28 cellular contexts compared by ENCODE assay signal in the genomic region with DNA sequence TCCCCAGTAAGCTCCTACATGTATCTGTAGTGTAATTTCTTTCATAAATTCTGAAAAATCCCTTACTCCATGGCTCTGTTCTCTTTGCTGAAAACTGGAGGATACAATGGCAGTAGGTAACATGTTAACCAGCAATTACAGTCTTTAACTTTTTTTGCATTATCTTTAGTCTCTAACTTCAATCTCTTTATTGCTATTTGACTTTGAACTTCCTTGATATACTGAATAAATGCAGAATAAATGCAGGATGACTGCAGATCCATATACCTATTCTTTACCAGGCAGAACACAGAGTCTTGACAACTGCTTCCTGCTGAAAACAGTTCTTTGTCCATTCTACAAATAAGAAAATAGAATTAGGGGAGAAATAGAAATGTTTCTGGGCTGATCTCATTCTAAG.
"Had no signal": no experiment of that assay in that cellular context is flagged by ENCODE, and none has a peak within 500 bp of the region (broad histone marks: within the 10 kb centered on the region; RNA-seq: fewer than 3 reads in every experiment).

No MANE protein-coding gene starts in this region.

- H3K27me3 ChIP-seq: ascending aorta, cardiac muscle cell had no signal

- ATAC-seq: activated CD8-positive, alpha-beta T cell treated with anti-CD3 and anti-CD28 coated beads for 36 hours; activated naive CD8-positive, alpha-beta T cell treated with anti-CD3 and anti-CD28 coated beads, Interleukin-2, amount 50 U/mL, for 24 hours had no signal

- H3K36me3 ChIP-seq: ascending aorta, cardiac muscle cell had no signal

- DNase-seq: activated B cell treated with CpG ODN at 0.5 μM for 24 hours; activated CD4-positive, alpha-beta memory T cell treated with anti-CD3 and anti-CD28 coated beads for 36 hours; activated CD4-positive, alpha-beta T cell treated with anti-CD3 and anti-CD28 coated beads for 4 hours; activated CD4-positive, alpha-beta T cell treated with anti-CD3 and anti-CD28 coated beads, Interleukin-2, amount 50 U/mL, for 1 hour; activated CD4-positive, alpha-beta T cell treated with anti-CD3 and anti-CD28 coated beads, Interleukin-2, amount 50 U/mL, for 4 hours; activated CD4-positive, CD25-positive, alpha-beta regulatory T cell treated with anti-CD3 and anti-CD28 coated beads, Interleukin-2, amount 50 U/mL, for 72 hours; activated CD8-positive, alpha-beta memory T cell treated with anti-CD3 and anti-CD28 coated beads, Interleukin-2, amount 50 U/mL, for 48 hours; activated CD8-positive, alpha-beta T cell treated with anti-CD3 and anti-CD28 coated beads for 36 hours; activated effector memory CD4-positive, alpha-beta T cell treated with Interleukin-2 at 50 U/mL for 16 hours; activated gamma-delta T cell; activated naive CD4-positive, alpha-beta T cell treated with anti-CD3 and anti-CD28 coated beads, Interleukin-2, amount 10 ng/mL, durations not matched to agents 7 days and 5 days; activated naive CD4-positive, alpha-beta T cell treated with Interleukin-2 at 50 U/mL for 16 hours; activated naive CD8-positive, alpha-beta T cell treated with anti-CD3 and anti-CD28 coated beads, Interleukin-2, amount 10 ng/mL, durations not matched to agents 7 days and 5 days; activated naive CD8-positive, alpha-beta T cell treated with anti-CD3 and anti-CD28 coated beads, Interleukin-2, amount 50 U/mL, for 24 hours; activated T-cell treated with anti-CD3 and anti-CD28 coated beads, Interleukin-2, amount 50 U/mL, for 24 hours; activated T-cell treated with anti-CD3 and anti-CD28 coated beads, Interleukin-2, amount 50 U/mL, for 48 hours; amygdala; anterior cingulate cortex; caudate nucleus; cerebellar nuclear complex; T-helper 1 cell; T-helper 2 cell; T-helper 9 cell had no signal

- H3K4me1 ChIP-seq: ascending aorta had no signal

- H3K4me3 ChIP-seq: ascending aorta, cardiac muscle cell had no signal

- FAIRE-seq: bronchial epithelial cell, TTC549 had no signal

- H3K27ac ChIP-seq: ascending aorta, cardiac muscle cell, VCaP had no signal

- H3K9me3 ChIP-seq: ascending aorta had no signal
